In genomic region chr18:11077548-11078187, GRCh38 we compare ENCODE assay signal across 21 cellular contexts.
"Had no signal": no experiment of that assay in that cellular context is flagged by ENCODE, and none has a peak within 500 bp of the region (broad histone marks: within the 10 kb centered on the region; RNA-seq: fewer than 3 reads in every experiment).

No MANE protein-coding gene starts in this region.

- FAIRE-seq: frontal cortex, islet of Langerhans, small intestine had no signal

- H3K4me3 Mint-ChIP-seq: naive thymus-derived CD8-positive, alpha-beta T cell; neural crest cell; type B pancreatic cell had no signal

- H3K9me3 ChIP-seq: heart left ventricle, mucosa of descending colon, ovary, thyroid gland, uterus had no signal

- H3K36me3 ChIP-seq: heart left ventricle, ovary, thyroid gland, uterus had no signal

- DNase-seq: cortex of kidney; dorsolateral prefrontal cortex; effector CD8-positive, alpha-beta T cell; heart left ventricle; hypothalamus; kidney glomerular epithelial cell; mucosa of descending colon; naive thymus-derived CD8-positive, alpha-beta T cell; nucleus accumbens; ovary; right cardiac atrium; stimulated activated CD4-positive, alpha-beta T cell treated with anti-CD3 and anti-CD28 coated beads, Interleukin-12 subunit alpha, Interleukin-12 subunit beta, amount 100 ng/mL, for 4 hours; stimulated activated naive CD4-positive, alpha-beta T cell; thyroid gland; uterus had no signal

- H3K9me3 Mint-ChIP-seq: naive thymus-derived CD8-positive, alpha-beta T cell; neural crest cell; type B pancreatic cell had no signal

- ATAC-seq: heart left ventricle; mucosa of descending colon; naive thymus-derived CD8-positive, alpha-beta T cell; right cardiac atrium had no signal

- H3K27ac ChIP-seq: dorsolateral prefrontal cortex, heart left ventricle, ovary, thyroid gland, uterus had no signal

- H3K36me3 Mint-ChIP-seq: naive thymus-derived CD8-positive, alpha-beta T cell; type B pancreatic cell had no signal

- H3K27ac Mint-ChIP-seq: naive thymus-derived CD8-positive, alpha-beta T cell; progenitor cell of endocrine pancreas; type B pancreatic cell had no signal

- H3K4me1 Mint-ChIP-seq: naive thymus-derived CD8-positive, alpha-beta T cell; neural crest cell had no signal

- H3K27me3 Mint-ChIP-seq: naive thymus-derived CD8-positive, alpha-beta T cell had no signal

- H3K27me3 ChIP-seq: ovary, thyroid gland, uterus had no signal

- H3K4me1 ChIP-seq: heart left ventricle, uterus had no signal

- H3K4me3 ChIP-seq: dorsolateral prefrontal cortex, heart left ventricle, mucosa of descending colon, ovary, thyroid gland, uterus had no signal
